23 cellular contexts compared by ENCODE assay signal in the genomic region with DNA sequence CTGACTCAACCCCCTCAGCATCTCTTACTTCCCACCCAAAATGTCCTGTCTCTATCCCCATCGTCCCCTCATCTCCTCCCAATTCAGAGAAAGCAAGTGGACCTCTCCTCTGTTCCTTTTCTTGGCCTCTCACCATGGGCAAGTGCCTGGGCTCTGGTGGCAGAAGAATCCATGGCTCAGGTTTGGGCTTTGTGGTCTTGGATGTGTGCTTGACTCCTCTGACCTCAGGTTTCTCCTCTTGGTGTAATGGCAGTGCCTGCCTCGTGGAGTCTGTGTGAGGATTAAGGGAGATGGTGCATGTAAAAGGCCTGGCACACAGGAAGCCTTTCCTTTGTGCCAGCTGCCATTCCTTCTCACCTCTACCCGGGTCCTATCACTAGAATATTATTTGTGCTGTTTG. TPM values are rescaled to one million over a fixed set of nuclear protein-coding genes. Genes with fewer than 3 reads are reported as not detected.
A peak's percentile ranks its signal among the peaks of the same experiment; 100 is the strongest.
DNase-seq lines count a peak whose midpoint lies in the region; ATAC-seq and TF ChIP-seq lines count a peak whose summit lies in the region.
"Had no signal": no experiment of that assay in that cellular context is flagged by ENCODE, and none has a peak within 500 bp of the region (broad histone marks: within the 10 kb centered on the region; RNA-seq: fewer than 3 reads in every experiment).

No MANE protein-coding gene starts in this region.

- H3K36me3 ChIP-seq in breast epithelium (no peaks in the 10 kb centered on the region), A673 (ENCODE audit: insufficient read depth, low read length, poor library complexity, severe bottlenecking) (no peaks in the 10 kb centered on the region), Caco-2 (ENCODE audit: control insufficient read depth, insufficient read depth, low read length) (no peaks in the 10 kb centered on the region)
- H3K36me3 ChIP-seq: ovary, sigmoid colon, thyroid gland, WERI-Rb-1 had no signal

- H3K4me3 ChIP-seq in breast epithelium: no peak overlapping the region
- no peak overlapping the region for H3K4me3 ChIP-seq in A673 (ENCODE audit: low read depth, low read length, poor library complexity, severe bottlenecking)
- no peak overlapping the region for H3K4me3 ChIP-seq in Caco-2 (ENCODE audit: low read depth, low read length)
- H3K4me3 ChIP-seq: ovary, sigmoid colon, thyroid gland had no signal

- DNase-seq in MCF 10A (ENCODE audit: unreplicated experiment): no peak
- DNase-seq in breast epithelium (ENCODE audit: low spot score in 2 of 2): no peak
- DNase-seq in WTC11 (ENCODE audit: low spot score): no peak
- DNase-seq in immature natural killer cell: no peak
- DNase-seq in A673 (ENCODE audit: low spot score): no peak
- DNase-seq in Caco-2: no peak
- DNase-seq: activated effector memory CD4-positive, alpha-beta T cell treated with anti-CD3 and anti-CD28 coated beads, Interleukin-2, amount 50 U/mL, for 16 hours; anterior cingulate cortex; cerebellar nuclear complex; COR-L47; erythroblast; H9; mammary epithelial cell; NCI-H1092 treated with DMSO at 0.1 percent for 48 hours; NCI-H2029; NCI-H345; ovary; PC-3; SIG-M5; sigmoid colon; thyroid gland; WERI-Rb-1 had no signal

- H3K9me3 ChIP-seq in breast epithelium (no peaks in the 10 kb centered on the region), A673 (ENCODE audit: low read depth, low read length, poor library complexity, severe bottlenecking) (no peaks in the 10 kb centered on the region), Caco-2 (no peaks in the 10 kb centered on the region)
- H3K9me3 ChIP-seq: ovary, sigmoid colon, thyroid gland had no signal

- H3K36me3 Mint-ChIP-seq in MCF 10A (ENCODE audit: insufficient read depth, unreplicated experiment) (peaks cover 4% of the 10 kb centered on the region), WTC11 (no peaks in the 10 kb centered on the region), immature natural killer cell (no peaks in the 10 kb centered on the region), Caco-2 (ENCODE audit: insufficient read depth, unreplicated experiment) (peaks cover 13% of the 10 kb centered on the region)

- H3K4me3 Mint-ChIP-seq in MCF 10A (ENCODE audit: unreplicated experiment) (peak overlapping the region; percentile 42), WTC11 (peak overlapping the region; percentile 24; the same call in 1 of the 2 replicates), immature natural killer cell (peak overlapping the region; percentile 89 to 98 (median 95)), Caco-2 (ENCODE audit: unreplicated experiment) (no peak overlapping the region)
- H3K4me3 Mint-ChIP-seq: H9 had no signal

- TF ChIP-seq CTCF in MCF 10A (IDR thresholded peaks at IDR 0.05; ENCODE audit: unreplicated experiment) (no peak), breast epithelium (IDR thresholded peaks at IDR 0.05) (no peak), WTC11 (IDR thresholded peaks at IDR 0.05) (no peak), A673 (conservative IDR thresholded peaks at IDR 0.05; ENCODE audit: low read depth, low read length) (no peak), Caco-2 (IDR thresholded peaks at IDR 0.05; ENCODE audit: insufficient read depth in 1 of 2, low read depth in 1 of 2, low read length in 1 of 2, severe bottlenecking in 1 of 2, unreplicated experiment in 1 of 2) (no peak)

- peaks cover 53% of the 10 kb centered on the region for H3K4me1 Mint-ChIP-seq in MCF 10A (ENCODE audit: insufficient read depth, unreplicated experiment)
- H3K4me1 Mint-ChIP-seq in WTC11: peaks cover 53% of the 10 kb centered on the region
- H3K4me1 Mint-ChIP-seq in immature natural killer cell: peaks cover 81 to 85% of the 10 kb centered on the region in 2 donors
- peaks cover 7% of the 10 kb centered on the region for H3K4me1 Mint-ChIP-seq in Caco-2 (ENCODE audit: low read depth, unreplicated experiment)

- intact Hi-C loops in MCF 10A (cut with micrococcal nuclease): no loop called here
- intact Hi-C loops in breast epithelium (cut with DNase I; ENCODE audit: low total_unique reads): no loop called here
- intact Hi-C loops in A673 (cut with micrococcal nuclease; ENCODE audit: unreplicated experiment): no loop called here
- intact Hi-C loops in Caco-2 (cut with micrococcal nuclease; ENCODE audit: unreplicated experiment): no loop called here

- BruUV-seq in MCF 10A (replicated peaks; lab: Mats Ljungman, UMichigan) (no TSS peak), A673 (replicated peaks; lab: Mats Ljungman, UMichigan) (no TSS peak), Caco-2 (replicated peaks; lab: Mats Ljungman, UMichigan) (no TSS peak)

- H3K9me3 Mint-ChIP-seq in MCF 10A (ENCODE audit: unreplicated experiment) (no peaks in the 10 kb centered on the region), WTC11 (no peaks in the 10 kb centered on the region), immature natural killer cell (peaks cover 0 to 1% (median 0%) of the 10 kb centered on the region in 6 donors), Caco-2 (ENCODE audit: unreplicated experiment) (no peaks in the 10 kb centered on the region)
- H3K9me3 Mint-ChIP-seq: H9 had no signal

- H3K27ac Mint-ChIP-seq in MCF 10A (ENCODE audit: low read depth, unreplicated experiment) (no peak overlapping the region), WTC11 (no peak overlapping the region), immature natural killer cell (peak overlapping the region; percentile 39 to 96 (median 91)), Caco-2 (ENCODE audit: unreplicated experiment) (no peak overlapping the region)
- H3K27ac Mint-ChIP-seq: H9 had no signal

- CTCF ChIA-PET in MCF 10A (lab: Yijun Ruan, JAX): interaction anchor here (1.3 to 3.2 kb wide), 4 partner anchors 15 to 58 kb away, joined by 3 to 31 read pairs (median 4); no protein-coding TSS in a partner anchor
- CTCF ChIA-PET in WTC11 (lab: Charles Lee): interaction anchor here (1.2 kb wide), 1 partner anchor 317 kb away, joined by 3 read pairs; no protein-coding TSS in a partner anchor
- CTCF ChIA-PET in A673 (lab: Charles Lee): no interaction called here
- CTCF ChIA-PET in Caco-2 (lab: Charles Lee): no interaction called here

- ATAC-seq in WTC11: no peak
- ATAC-seq in GM21515 (IDR thresholded peaks at IDR 0.05; ENCODE audit: unreplicated experiment): no peak
- ATAC-seq: PC-3 had no signal

- H3K27ac ChIP-seq in breast epithelium: no peak overlapping the region
- H3K27ac ChIP-seq in A673 (ENCODE audit: low read depth, low read length, poor library complexity, severe bottlenecking): no peak overlapping the region
- H3K27ac ChIP-seq: ovary, sigmoid colon, thyroid gland, WERI-Rb-1 had no signal

- POLR2A ChIA-PET in MCF 10A (lab: Yijun Ruan, JAX) (interaction anchor here (1.7 to 4.5 kb wide), 6 partner anchors 20 to 70 kb away, joined by 4 to 134 read pairs (median 14); no protein-coding TSS in a partner anchor), WTC11 (lab: Charles Lee) (no interaction called here), A673 (lab: Charles Lee; ENCODE audit: low non-redundant PET) (no interaction called here), Caco-2 (lab: Charles Lee) (no interaction called here)

- no peaks in the 10 kb centered on the region for H3K27me3 Mint-ChIP-seq in MCF 10A (ENCODE audit: insufficient read depth, unreplicated experiment)
- peaks cover 47% of the 10 kb centered on the region for H3K27me3 Mint-ChIP-seq in WTC11 (ENCODE audit: low read depth)
- H3K27me3 Mint-ChIP-seq in immature natural killer cell (ENCODE audit: low read depth in 3 of 3): peaks cover 19 to 35% (median 20%) of the 10 kb centered on the region in 3 donors
- H3K27me3 Mint-ChIP-seq in Caco-2 (ENCODE audit: insufficient read depth, unreplicated experiment): peaks cover 11% of the 10 kb centered on the region

- no peaks in the 10 kb centered on the region for H3K27me3 ChIP-seq in breast epithelium
- peaks cover 39% of the 10 kb centered on the region for H3K27me3 ChIP-seq in A673 (replicated peaks; ENCODE audit: insufficient read depth, low read depth, low read length, poor library complexity)
- H3K27me3 ChIP-seq in Caco-2 (replicated peaks; ENCODE audit: control insufficient read depth, insufficient read depth, low read length): no peaks in the 10 kb centered on the region
- H3K27me3 ChIP-seq: ovary, sigmoid colon, thyroid gland had no signal

- no peak for TF ChIP-seq POLR2A in breast epithelium (IDR thresholded peaks at IDR 0.05)

- H3K4me1 ChIP-seq in breast epithelium (no peaks in the 10 kb centered on the region), A673 (ENCODE audit: insufficient read depth, low read length, poor library complexity, severe bottlenecking) (peaks cover 3% of the 10 kb centered on the region), Caco-2 (peaks cover 12% of the 10 kb centered on the region)

TF ChIP-seq in WTC11, 78 proteins besides CTCF, POLR2A, EP300 and RAD21:
- TF ChIP-seq HMGXB4 (CRISPR knock-in tag; IDR thresholded peaks at IDR 0.05) (no peak), ZBTB21 (CRISPR knock-in tag; IDR thresholded peaks at IDR 0.05; ENCODE audit: borderline replicate concordance) (no peak), ZNF138 (CRISPR knock-in tag; conservative IDR thresholded peaks at IDR 0.05) (no peak), ZNF671 (CRISPR knock-in tag; IDR thresholded peaks at IDR 0.05) (no peak), ZNF396 (CRISPR knock-in tag; IDR thresholded peaks at IDR 0.05; ENCODE audit: borderline replicate concordance) (no peak), ZNF232 (CRISPR knock-in tag; IDR thresholded peaks at IDR 0.05) (no peak)

RNA-seq across cellular contexts. Expression of gene BMAL1, which starts 3.2 kb away (rescaled TPM):
- total RNA-seq in MCF 10A (2022): 71.6 and 88.4 TPM in 2 replicates
- total RNA-seq in breast epithelium: 10 to 100 TPM; 42.0 to 57.5 (median 48.8) TPM
- total RNA-seq in WTC11 (2021): 5.1 to 8.3 TPM (median 8.1 TPM) in 3 replicates
- polyA plus RNA-seq in immature natural killer cell: 10 to 100 TPM; 20.2 to 29.6 (median 20.2) TPM
- total RNA-seq in A673 (2021): 3.2 and 3.6 TPM in 2 replicates
- 17.8 and 17.9 TPM in 2 replicates for total RNA-seq in Caco-2 (2022)

Comparison
In these comparisons a context has a peak if more than half of its experiments do, and no peak if none do; other contexts are left out.
1. H3K27ac Mint-ChIP-seq: peak in immature natural killer cell (6 of 6); none in MCF 10A (single experiment), WTC11 (single experiment) and Caco-2 (single experiment).
2. CTCF ChIA-PET loops: an anchor here in MCF 10A (1.3 to 3.2 kb wide) and WTC11 (1.2 kb wide); none called in A673 and Caco-2.